Comparison of ENCODE assay signal across 9 cellular contexts in genomic region chr20:63056236-63057132, GRCh38. TPM values are rescaled to one million over a fixed set of nuclear protein-coding genes. Genes with fewer than 3 reads are reported as not detected.
A peak's percentile ranks its signal among the peaks of the same experiment; 100 is the strongest.
DNase-seq lines count a peak whose midpoint lies in the region; ATAC-seq, FAIRE-seq and TF ChIP-seq lines count a peak whose summit lies in the region.
"Had no signal": no experiment of that assay in that cellular context is flagged by ENCODE, and none has a peak within 500 bp of the region (broad histone marks: within the 10 kb centered on the region; RNA-seq: fewer than 3 reads in every experiment).

No MANE protein-coding gene starts in this region.

- H3K27ac ChIP-seq in C4-2B (no peak overlapping the region), kidney (ENCODE audit: low read depth in 2 of 2, low read length in 2 of 2) (no peak overlapping the region)
- H3K27ac ChIP-seq: HL-60 had no signal

- H3K4me3 Mint-ChIP-seq in HFFc6 = no peak overlapping the region
- H3K4me3 Mint-ChIP-seq in MCF 10A (ENCODE audit: unreplicated experiment) = no peak overlapping the region

- CTCF ChIA-PET in MCF 10A (lab: Yijun Ruan, JAX) = interaction anchor here (0.6 to 1.6 kb wide), 20 partner anchors 10 to 412 kb away, joined by 3 to 6 read pairs (median 3); no protein-coding TSS in a partner anchor

- POLR2A ChIA-PET in MCF 10A (lab: Yijun Ruan, JAX) = interaction anchor here (0.7 to 1.2 kb wide), 2 partner anchors 158 to 222 kb away, joined by 3 to 4 read pairs; no protein-coding TSS in a partner anchor

- H3K36me3 Mint-ChIP-seq in HFFc6 (ENCODE audit: low read depth) (no peaks in the 10 kb centered on the region), MCF 10A (ENCODE audit: insufficient read depth, unreplicated experiment) (no peaks in the 10 kb centered on the region)

- no peaks in the 10 kb centered on the region for H3K4me1 Mint-ChIP-seq in HFFc6 (ENCODE audit: low read depth)
- H3K4me1 Mint-ChIP-seq in MCF 10A (ENCODE audit: insufficient read depth, unreplicated experiment) = no peaks in the 10 kb centered on the region

- H3K4me3 ChIP-seq in kidney (ENCODE audit: low read length in 2 of 2) = no peak overlapping the region

- H3K36me3 ChIP-seq in kidney (ENCODE audit: control insufficient read depth in 1 of 2, insufficient read depth in 2 of 2, low read length in 2 of 2) = no peaks in the 10 kb centered on the region

- H3K9ac ChIP-seq in kidney (ENCODE audit: low read length in 2 of 2) = no peak overlapping the region

- TF ChIP-seq CTCF in C4-2B (conservative IDR thresholded peaks at IDR 0.05) (peak; percentile 98), HFFc6 (IDR thresholded peaks at IDR 0.05) (peak; percentile 95), MCF 10A (IDR thresholded peaks at IDR 0.05; ENCODE audit: unreplicated experiment) (peak; percentile 86), kidney (IDR thresholded peaks at IDR 0.05; ENCODE audit: borderline replicate concordance, extremely low read depth, insufficient read depth) (peak; percentile 62)

- peaks cover 5% of the 10 kb centered on the region for H3K9me3 Mint-ChIP-seq in HFFc6
- peaks cover 6% of the 10 kb centered on the region for H3K9me3 Mint-ChIP-seq in MCF 10A (ENCODE audit: unreplicated experiment)

- FAIRE-seq in kidney (lab: Jason Lieb, UNC) = no peak

- no peaks in the 10 kb centered on the region for H3K9me3 ChIP-seq in kidney (ENCODE audit: control insufficient read depth in 1 of 2, low read length in 2 of 2)

- peaks cover 27% of the 10 kb centered on the region for H3K27me3 Mint-ChIP-seq in HFFc6 (ENCODE audit: insufficient read depth)
- peaks cover 32% of the 10 kb centered on the region for H3K27me3 Mint-ChIP-seq in MCF 10A (ENCODE audit: insufficient read depth, unreplicated experiment)

- no TSS peak for BruUV-seq in MCF 10A (replicated peaks; lab: Mats Ljungman, UMichigan)

- ATAC-seq in HG02970 (IDR thresholded peaks at IDR 0.05; ENCODE audit: low FRiP score, unreplicated experiment) = no peak

- intact Hi-C loops in MCF 10A (cut with micrococcal nuclease) (loop anchor here (2.0 kb wide), 1 partner anchor 122 kb away; no protein-coding TSS in a partner anchor), kidney (cut with DNase I) (loop anchor here (10.0 kb wide), 1 partner anchor 118 kb away; no protein-coding TSS in a partner anchor)

- DNase-seq in HFFc6 (peak; percentile 22), SW480 (ENCODE audit: low spot score) (peak; percentile 46), MCF 10A (ENCODE audit: unreplicated experiment) (peak; percentile 11), kidney (peak; percentile 64), GDM1 (lab: John Stamatoyannopoulos, UW) (no peak)
- DNase-seq in stimulated activated CD8-positive, alpha-beta memory T cell treated with anti-CD3 and anti-CD28 coated beads, Interleukin-15, amount 100 ng/mL, for 1 hour (ENCODE audit: low read depth) = peak; percentile 16

- no peaks in the 10 kb centered on the region for H3K4me1 ChIP-seq in kidney (ENCODE audit: control insufficient read depth in 1 of 2, insufficient read depth in 1 of 2, low read depth in 1 of 2, low read length in 2 of 2)

- no peak overlapping the region for H3K27ac Mint-ChIP-seq in HFFc6
- no peak overlapping the region for H3K27ac Mint-ChIP-seq in MCF 10A (ENCODE audit: low read depth, unreplicated experiment)

RNA-seq across cellular contexts. Expression of gene BHLHE23, which starts 49.7 kb away (rescaled TPM):
- not detected for total RNA-seq in HFFc6 (2021; fragmentation: NEBNext Ultra II Directional; extraction: Animal tissue kit (Norgen Biotek cat#: 25700))
- total RNA-seq in MCF 10A (2022) = not detected in 2 replicates
- total RNA-seq in kidney = not detected
- not detected for polyA plus RNA-seq in kidney (ENCODE audit: insufficient read depth, low read depth, low replicate concordance)
